In genomic region chr1:84401156-84401555, GRCh38 we compare ENCODE assay signal across 2 cellular contexts.
A peak's percentile ranks its signal among the peaks of the same experiment; 100 is the strongest.
TF ChIP-seq lines count a peak whose summit lies in the region.

No MANE protein-coding gene starts in this region.

TF ChIP-seq in SK-N-SH treated with all-trans-retinoic acid at 6 μM for 48 hours, 23 proteins besides CTCF, POLR2A, EP300 and RAD21 (continued from another document):
- TF ChIP-seq, protein P1, sequence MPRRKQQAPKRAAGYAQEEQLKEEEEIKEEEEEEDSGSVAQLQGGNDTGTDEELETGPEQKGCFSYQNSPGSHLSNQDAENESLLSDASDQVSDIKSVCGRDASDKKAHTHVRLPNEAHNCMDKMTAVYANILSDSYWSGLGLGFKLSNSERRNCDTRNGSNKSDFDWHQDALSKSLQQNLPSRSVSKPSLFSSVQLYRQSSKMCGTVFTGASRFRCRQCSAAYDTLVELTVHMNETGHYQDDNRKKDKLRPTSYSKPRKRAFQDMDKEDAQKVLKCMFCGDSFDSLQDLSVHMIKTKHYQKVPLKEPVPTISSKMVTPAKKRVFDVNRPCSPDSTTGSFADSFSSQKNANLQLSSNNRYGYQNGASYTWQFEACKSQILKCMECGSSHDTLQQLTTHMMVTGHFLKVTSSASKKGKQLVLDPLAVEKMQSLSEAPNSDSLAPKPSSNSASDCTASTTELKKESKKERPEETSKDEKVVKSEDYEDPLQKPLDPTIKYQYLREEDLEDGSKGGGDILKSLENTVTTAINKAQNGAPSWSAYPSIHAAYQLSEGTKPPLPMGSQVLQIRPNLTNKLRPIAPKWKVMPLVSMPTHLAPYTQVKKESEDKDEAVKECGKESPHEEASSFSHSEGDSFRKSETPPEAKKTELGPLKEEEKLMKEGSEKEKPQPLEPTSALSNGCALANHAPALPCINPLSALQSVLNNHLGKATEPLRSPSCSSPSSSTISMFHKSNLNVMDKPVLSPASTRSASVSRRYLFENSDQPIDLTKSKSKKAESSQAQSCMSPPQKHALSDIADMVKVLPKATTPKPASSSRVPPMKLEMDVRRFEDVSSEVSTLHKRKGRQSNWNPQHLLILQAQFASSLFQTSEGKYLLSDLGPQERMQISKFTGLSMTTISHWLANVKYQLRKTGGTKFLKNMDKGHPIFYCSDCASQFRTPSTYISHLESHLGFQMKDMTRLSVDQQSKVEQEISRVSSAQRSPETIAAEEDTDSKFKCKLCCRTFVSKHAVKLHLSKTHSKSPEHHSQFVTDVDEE (CRISPR knock-in tag; IDR thresholded peaks at IDR 0.05), result no peak
- TF ChIP-seq OSR1 (CRISPR knock-in tag; IDR thresholded peaks at IDR 0.05) (no peak), ARNTL (CRISPR knock-in tag; IDR thresholded peaks at IDR 0.05; ENCODE audit: borderline replicate concordance, low read depth) (no peak), ZFP3 (CRISPR knock-in tag; IDR thresholded peaks at IDR 0.05) (0 out of 2 replicates have a peak, but pooled peaks have one; percentile 55), CSDC2 (CRISPR knock-in tag; IDR thresholded peaks at IDR 0.05) (no peak), SNAI2 (CRISPR knock-in tag; IDR thresholded peaks at IDR 0.05) (no peak), TOX (CRISPR knock-in tag; IDR thresholded peaks at IDR 0.05; ENCODE audit: borderline replicate concordance) (no peak), PPARA (CRISPR knock-in tag; IDR thresholded peaks at IDR 0.05; ENCODE audit: borderline replicate concordance) (no peak)
- TF ChIP-seq, protein P2, sequence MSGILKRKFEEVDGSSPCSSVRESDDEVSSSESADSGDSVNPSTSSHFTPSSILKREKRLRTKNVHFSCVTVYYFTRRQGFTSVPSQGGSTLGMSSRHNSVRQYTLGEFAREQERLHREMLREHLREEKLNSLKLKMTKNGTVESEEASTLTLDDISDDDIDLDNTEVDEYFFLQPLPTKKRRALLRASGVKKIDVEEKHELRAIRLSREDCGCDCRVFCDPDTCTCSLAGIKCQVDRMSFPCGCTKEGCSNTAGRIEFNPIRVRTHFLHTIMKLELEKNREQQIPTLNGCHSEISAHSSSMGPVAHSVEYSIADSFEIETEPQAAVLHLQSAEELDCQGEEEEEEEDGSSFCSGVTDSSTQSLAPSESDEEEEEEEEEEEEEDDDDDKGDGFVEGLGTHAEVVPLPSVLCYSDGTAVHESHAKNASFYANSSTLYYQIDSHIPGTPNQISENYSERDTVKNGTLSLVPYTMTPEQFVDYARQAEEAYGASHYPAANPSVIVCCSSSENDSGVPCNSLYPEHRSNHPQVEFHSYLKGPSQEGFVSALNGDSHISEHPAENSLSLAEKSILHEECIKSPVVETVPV (CRISPR knock-in tag; IDR thresholded peaks at IDR 0.05), result no peak
TF ChIP-seq in SK-N-SH treated with all-trans-retinoic acid at 6 μM for 48 hours: peak in this region for 2.

TF ChIP-seq in SK-N-SH, 30 proteins besides CTCF, POLR2A, EP300 and RAD21 (continued from another document):
- TF ChIP-seq, protein P3, sequence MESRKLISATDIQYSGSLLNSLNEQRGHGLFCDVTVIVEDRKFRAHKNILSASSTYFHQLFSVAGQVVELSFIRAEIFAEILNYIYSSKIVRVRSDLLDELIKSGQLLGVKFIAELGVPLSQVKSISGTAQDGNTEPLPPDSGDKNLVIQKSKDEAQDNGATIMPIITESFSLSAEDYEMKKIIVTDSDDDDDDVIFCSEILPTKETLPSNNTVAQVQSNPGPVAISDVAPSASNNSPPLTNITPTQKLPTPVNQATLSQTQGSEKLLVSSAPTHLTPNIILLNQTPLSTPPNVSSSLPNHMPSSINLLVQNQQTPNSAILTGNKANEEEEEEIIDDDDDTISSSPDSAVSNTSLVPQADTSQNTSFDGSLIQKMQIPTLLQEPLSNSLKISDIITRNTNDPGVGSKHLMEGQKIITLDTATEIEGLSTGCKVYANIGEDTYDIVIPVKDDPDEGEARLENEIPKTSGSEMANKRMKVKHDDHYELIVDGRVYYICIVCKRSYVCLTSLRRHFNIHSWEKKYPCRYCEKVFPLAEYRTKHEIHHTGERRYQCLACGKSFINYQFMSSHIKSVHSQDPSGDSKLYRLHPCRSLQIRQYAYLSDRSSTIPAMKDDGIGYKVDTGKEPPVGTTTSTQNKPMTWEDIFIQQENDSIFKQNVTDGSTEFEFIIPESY (IDR thresholded peaks at IDR 0.05; ENCODE audit: borderline replicate concordance, low read depth), result no peak
- TF ChIP-seq USF1 (IDR thresholded peaks at IDR 0.05; ENCODE audit: borderline replicate concordance, low read depth) (no peak), MXI1 (IDR thresholded peaks at IDR 0.05; ENCODE audit: low read depth, low read length) (no peak), FOXJ3 (CRISPR knock-in tag; IDR thresholded peaks at IDR 0.05) (no peak), JUND (IDR thresholded peaks at IDR 0.05) (no peak), YY1 (IDR thresholded peaks at IDR 0.05; ENCODE audit: low read depth) (no peak), TEAD4 (IDR thresholded peaks at IDR 0.05; ENCODE audit: borderline replicate concordance, insufficient read depth) (no peak)
- TF ChIP-seq, protein P4, sequence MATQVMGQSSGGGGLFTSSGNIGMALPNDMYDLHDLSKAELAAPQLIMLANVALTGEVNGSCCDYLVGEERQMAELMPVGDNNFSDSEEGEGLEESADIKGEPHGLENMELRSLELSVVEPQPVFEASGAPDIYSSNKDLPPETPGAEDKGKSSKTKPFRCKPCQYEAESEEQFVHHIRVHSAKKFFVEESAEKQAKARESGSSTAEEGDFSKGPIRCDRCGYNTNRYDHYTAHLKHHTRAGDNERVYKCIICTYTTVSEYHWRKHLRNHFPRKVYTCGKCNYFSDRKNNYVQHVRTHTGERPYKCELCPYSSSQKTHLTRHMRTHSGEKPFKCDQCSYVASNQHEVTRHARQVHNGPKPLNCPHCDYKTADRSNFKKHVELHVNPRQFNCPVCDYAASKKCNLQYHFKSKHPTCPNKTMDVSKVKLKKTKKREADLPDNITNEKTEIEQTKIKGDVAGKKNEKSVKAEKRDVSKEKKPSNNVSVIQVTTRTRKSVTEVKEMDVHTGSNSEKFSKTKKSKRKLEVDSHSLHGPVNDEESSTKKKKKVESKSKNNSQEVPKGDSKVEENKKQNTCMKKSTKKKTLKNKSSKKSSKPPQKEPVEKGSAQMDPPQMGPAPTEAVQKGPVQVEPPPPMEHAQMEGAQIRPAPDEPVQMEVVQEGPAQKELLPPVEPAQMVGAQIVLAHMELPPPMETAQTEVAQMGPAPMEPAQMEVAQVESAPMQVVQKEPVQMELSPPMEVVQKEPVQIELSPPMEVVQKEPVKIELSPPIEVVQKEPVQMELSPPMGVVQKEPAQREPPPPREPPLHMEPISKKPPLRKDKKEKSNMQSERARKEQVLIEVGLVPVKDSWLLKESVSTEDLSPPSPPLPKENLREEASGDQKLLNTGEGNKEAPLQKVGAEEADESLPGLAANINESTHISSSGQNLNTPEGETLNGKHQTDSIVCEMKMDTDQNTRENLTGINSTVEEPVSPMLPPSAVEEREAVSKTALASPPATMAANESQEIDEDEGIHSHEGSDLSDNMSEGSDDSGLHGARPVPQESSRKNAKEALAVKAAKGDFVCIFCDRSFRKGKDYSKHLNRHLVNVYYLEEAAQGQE (IDR thresholded peaks at IDR 0.05; ENCODE audit: low read depth, low read length), result no peak
